ENCODE assay signal across 19 cellular contexts in genomic region chr6:39835856-39836442, GRCh38. TPM values are rescaled to one million over a fixed set of nuclear protein-coding genes. Genes with fewer than 3 reads are reported as not detected.
DNase-seq lines count a peak whose midpoint lies in the region; ATAC-seq and TF ChIP-seq lines count a peak whose summit lies in the region.
"Had no signal": no experiment of that assay in that cellular context is flagged by ENCODE, and none has a peak within 500 bp of the region (broad histone marks: within the 10 kb centered on the region; RNA-seq: fewer than 3 reads in every experiment).

No MANE protein-coding gene starts in this region.

- H3K36me3 ChIP-seq in brain microvascular endothelial cell (replicated peaks): no peaks in the 10 kb centered on the region
- H3K36me3 ChIP-seq in gastrocnemius medialis: no peaks in the 10 kb centered on the region

- TF ChIP-seq POLR2A in gastrocnemius medialis (IDR thresholded peaks at IDR 0.05): no peak

- H3K4me3 ChIP-seq in brain microvascular endothelial cell (ENCODE audit: low read depth, low read length) (no peak overlapping the region), gastrocnemius medialis (no peak overlapping the region)

- TF ChIP-seq CTCF in brain microvascular endothelial cell (IDR thresholded peaks at IDR 0.05; ENCODE audit: low read depth, low read length, missing control alignments) (no peak), gastrocnemius medialis (IDR thresholded peaks at IDR 0.05 in 4 of 5, conservative IDR thresholded peaks at IDR 0.05 in 1 of 5) (no peak)

- ATAC-seq in gastrocnemius medialis (no peak), HG02884 (IDR thresholded peaks at IDR 0.05; ENCODE audit: unreplicated experiment) (no peak)
- no peak for ATAC-seq in activated CD4-positive, CD25-positive, alpha-beta regulatory T cell treated with anti-CD3 and anti-CD28 coated beads, Interleukin-2, amount 50 U/mL, for 24 hours
- ATAC-seq: activated CD8-positive, alpha-beta memory T cell treated with anti-CD3 and anti-CD28 coated beads, Interleukin-2, amount 10 ng/mL, durations not matched to agents 7 days and 5 days; HepG2; sciatic nerve had no signal

- H3K27me3 ChIP-seq in brain microvascular endothelial cell (replicated peaks): no peaks in the 10 kb centered on the region
- H3K27me3 ChIP-seq in gastrocnemius medialis: no peaks in the 10 kb centered on the region

- H3K9me3 ChIP-seq in gastrocnemius medialis: no peaks in the 10 kb centered on the region

- in situ Hi-C loops in brain microvascular endothelial cell (cut with HindIII; ENCODE audit: low pct_ligation_motif_present, low sequenced_read_pairs) (no loop called here), gastrocnemius medialis (cut with MboI; ENCODE audit: low sequenced_read_pairs in 4 of 4) (no loop called here)

- intact Hi-C loops in gastrocnemius medialis (cut with DNase I; ENCODE audit: low total_unique reads): no loop called here

- peaks cover 51 to 80% of the 10 kb centered on the region in 2 donors for H3K4me1 ChIP-seq in gastrocnemius medialis

- DNase-seq in EL (peak; percentile 13), brain microvascular endothelial cell (peak; percentile 33), hepatic stellate cell (ENCODE audit: low spot score) (peak; percentile 90), gastrocnemius medialis (no peak), A172 (ENCODE audit: low spot score) (no peak)
- DNase-seq in activated CD4-positive, alpha-beta T cell treated with anti-CD3 and anti-CD28 coated beads for 1 hour: no peak
- DNase-seq: activated CD8-positive, alpha-beta memory T cell treated with anti-CD3 and anti-CD28 coated beads, Interleukin-2, amount 10 ng/mL, durations not matched to agents 7 days and 5 days; activated gamma-delta T cell; AML-193; aorta; glutamatergic neuron; NCI-H2029; NCI-H524; stimulated activated CD4-positive, alpha-beta T cell treated with anti-CD3 and anti-CD28 coated beads, Interleukin-4, amount 100 ng/mL, for 24 hours had no signal

- no peak overlapping the region for H3K27ac ChIP-seq in brain microvascular endothelial cell
- peak overlapping the region; percentile 56 to 88 (median 70) for H3K27ac ChIP-seq in gastrocnemius medialis

RNA-seq across cellular contexts. Expression of gene DAAM2, which starts 43.8 kb away (rescaled TPM):
- total RNA-seq in gastrocnemius medialis: 10 to 100 TPM; 25.9 to 84.0 (median 48.5) TPM
- total RNA-seq in A172 (2014; rRNA removed; shearing (Covaris generic)): 0.10 TPM in 1 of 2 replicates, not detected in the other
- total RNA-seq: activated CD8-positive, alpha-beta memory T cell treated with anti-CD3 and anti-CD28 coated beads, Interleukin-2, amount 10 ng/mL, durations not matched to agents 7 days and 5 days; HepG2; T-helper 2 cell treated with Interferon-gamma antibody and Interleukin-4, amounts not matched to agents 100 ng/mL and 5 ng/mL, for 36 hours had no signal

Comparison
In these comparisons a context has a peak if more than half of its experiments do, and no peak if none do; other contexts are left out.
1. DNase-seq: peak in EL (single experiment), brain microvascular endothelial cell (single experiment) and hepatic stellate cell (single experiment); none in gastrocnemius medialis (0 of 2), A172 (single experiment) and activated CD4-positive, alpha-beta T cell treated with anti-CD3 and anti-CD28 coated beads for 1 hour (single experiment).
2. RNA of gene DAAM2, which starts 43.8 kb away (total RNA-seq): 25.9 to 84.0 TPM in gastrocnemius medialis; 0.10 TPM in A172; every median in the first group is over 10 times any median in the second.